34 cellular contexts compared by ENCODE assay signal in genomic region chr20:18977441-18977840, GRCh38.
"Had no signal": no experiment of that assay in that cellular context is flagged by ENCODE, and none has a peak within 500 bp of the region (broad histone marks: within the 10 kb centered on the region; RNA-seq: fewer than 3 reads in every experiment).

No MANE protein-coding gene starts in this region.

- H3K4me1 ChIP-seq: gastrocnemius medialis had no signal

- H3K9me3 ChIP-seq: esophagus muscularis mucosa, gastrocnemius medialis, heart left ventricle had no signal

- H3K36me3 Mint-ChIP-seq: activated naive CD8-positive, alpha-beta T cell had no signal

- ATAC-seq: activated CD4-positive, CD25-positive, alpha-beta regulatory T cell treated with anti-CD3 and anti-CD28 coated beads, Interleukin-2, amount 50 U/mL, for 24 hours; activated CD8-positive, alpha-beta T cell treated with anti-CD3 and anti-CD28 coated beads for 36 hours; activated T-cell treated with anti-CD3 and anti-CD28 coated beads, Interleukin-2, amount 50 U/mL, for 4 hours; activated T-helper 17 cell treated with anti-CD3 and anti-CD28 coated beads, Interleukin-2, amount 50 U/mL, for 72 hours; foreskin keratinocyte; gastrocnemius medialis; heart left ventricle had no signal

- H3K27ac Mint-ChIP-seq: activated B cell treated with CpG ODN at 0.5 μM for 24 hours; activated CD8-positive, alpha-beta T cell treated with anti-CD3 and anti-CD28 coated beads for 36 hours; activated naive CD8-positive, alpha-beta T cell; activated T-helper 17 cell treated with anti-CD3 and anti-CD28 coated beads, Interleukin-2, amount 50 U/mL, for 72 hours; dendritic cell treated with granulocyte-macrophage colony-stimulating factor and Interleukin-4, amounts not matched to agents 40 ng/mL and 50 ng/mL, for 4 days; endodermal cell had no signal

- H3K27me3 Mint-ChIP-seq: activated B cell treated with CpG ODN at 0.5 μM for 24 hours; activated T-helper 17 cell treated with anti-CD3 and anti-CD28 coated beads, Interleukin-2, amount 50 U/mL, for 72 hours; dendritic cell treated with granulocyte-macrophage colony-stimulating factor and Interleukin-4, amounts not matched to agents 40 ng/mL and 50 ng/mL, for 4 days had no signal

- H3K4me3 ChIP-seq: coronary artery, dorsolateral prefrontal cortex, esophagus muscularis mucosa, gastrocnemius medialis, heart left ventricle had no signal

- H3K27ac ChIP-seq: brain microvascular endothelial cell, coronary artery, dorsolateral prefrontal cortex, esophagus muscularis mucosa, foreskin keratinocyte, gastrocnemius medialis, heart left ventricle, WERI-Rb-1 had no signal

- H3K4me3 Mint-ChIP-seq: activated B cell treated with CpG ODN at 0.5 μM for 24 hours; activated CD8-positive, alpha-beta T cell treated with anti-CD3 and anti-CD28 coated beads for 36 hours; activated naive CD8-positive, alpha-beta T cell; activated T-cell treated with anti-CD3 and anti-CD28 coated beads, Interleukin-2, amount 50 U/mL, for 4 hours; activated T-helper 17 cell treated with anti-CD3 and anti-CD28 coated beads, Interleukin-2, amount 50 U/mL, for 72 hours; central memory CD8-positive, alpha-beta T cell; dendritic cell treated with granulocyte-macrophage colony-stimulating factor and Interleukin-4, amounts not matched to agents 40 ng/mL and 50 ng/mL, for 4 days; endodermal cell had no signal

- H3K9me3 Mint-ChIP-seq: activated B cell treated with CpG ODN at 0.5 μM for 24 hours; activated CD8-positive, alpha-beta T cell treated with anti-CD3 and anti-CD28 coated beads for 36 hours; activated T-cell treated with anti-CD3 and anti-CD28 coated beads, Interleukin-2, amount 50 U/mL, for 4 hours; central memory CD8-positive, alpha-beta T cell; dendritic cell treated with granulocyte-macrophage colony-stimulating factor and Interleukin-4, amounts not matched to agents 40 ng/mL and 50 ng/mL, for 4 days; endodermal cell had no signal

- H3K4me1 Mint-ChIP-seq: activated B cell treated with CpG ODN at 0.5 μM for 24 hours; activated T-helper 17 cell treated with anti-CD3 and anti-CD28 coated beads, Interleukin-2, amount 50 U/mL, for 72 hours; central memory CD8-positive, alpha-beta T cell; endodermal cell had no signal

- FAIRE-seq: astrocyte, bronchial epithelial cell had no signal

- H3K36me3 ChIP-seq: brain microvascular endothelial cell, esophagus muscularis mucosa, gastrocnemius medialis, heart left ventricle, WERI-Rb-1 had no signal

- H3K27me3 ChIP-seq: brain microvascular endothelial cell, dorsolateral prefrontal cortex, esophagus muscularis mucosa, foreskin keratinocyte, gastrocnemius medialis, heart left ventricle had no signal

- DNase-seq: activated B cell treated with CpG ODN at 0.5 μM for 24 hours; activated CD4-positive, alpha-beta T cell treated with anti-CD3 and anti-CD28 coated beads for 48 hours; activated CD4-positive, alpha-beta T cell treated with anti-CD3 and anti-CD28 coated beads, Interleukin-2, amount 50 U/mL, for 1 hour; activated CD4-positive, alpha-beta T cell treated with anti-CD3 and anti-CD28 coated beads, Interleukin-2, amount 50 U/mL, for 48 hours; activated CD8-positive, alpha-beta memory T cell treated with anti-CD3 and anti-CD28 coated beads for 24 hours; activated CD8-positive, alpha-beta T cell treated with anti-CD3 and anti-CD28 coated beads for 36 hours; activated effector memory CD4-positive, alpha-beta T cell treated with Interleukin-2 at 50 U/mL for 16 hours; activated gamma-delta T cell treated with Interleukin-2 at 50 U/mL for 16 hours; activated naive CD4-positive, alpha-beta T cell treated with anti-CD3 and anti-CD28 coated beads, Interleukin-2, amount 50 U/mL, for 16 hours; activated naive CD4-positive, alpha-beta T cell treated with Interleukin-2 at 50 U/mL for 16 hours; activated T-cell treated with anti-CD3 and anti-CD28 coated beads, Interleukin-2, amount 50 U/mL, for 4 hours; amniotic stem cell; anterior cingulate cortex; brain microvascular endothelial cell; dorsolateral prefrontal cortex; effector memory CD4-positive, alpha-beta T cell; endodermal cell; erythroblast; foreskin keratinocyte; gastrocnemius medialis; glutamatergic neuron; heart left ventricle; hypothalamus; T1000; WERI-Rb-1 had no signal
